ENCODE assay signal across 8 cellular contexts in the genomic region with DNA sequence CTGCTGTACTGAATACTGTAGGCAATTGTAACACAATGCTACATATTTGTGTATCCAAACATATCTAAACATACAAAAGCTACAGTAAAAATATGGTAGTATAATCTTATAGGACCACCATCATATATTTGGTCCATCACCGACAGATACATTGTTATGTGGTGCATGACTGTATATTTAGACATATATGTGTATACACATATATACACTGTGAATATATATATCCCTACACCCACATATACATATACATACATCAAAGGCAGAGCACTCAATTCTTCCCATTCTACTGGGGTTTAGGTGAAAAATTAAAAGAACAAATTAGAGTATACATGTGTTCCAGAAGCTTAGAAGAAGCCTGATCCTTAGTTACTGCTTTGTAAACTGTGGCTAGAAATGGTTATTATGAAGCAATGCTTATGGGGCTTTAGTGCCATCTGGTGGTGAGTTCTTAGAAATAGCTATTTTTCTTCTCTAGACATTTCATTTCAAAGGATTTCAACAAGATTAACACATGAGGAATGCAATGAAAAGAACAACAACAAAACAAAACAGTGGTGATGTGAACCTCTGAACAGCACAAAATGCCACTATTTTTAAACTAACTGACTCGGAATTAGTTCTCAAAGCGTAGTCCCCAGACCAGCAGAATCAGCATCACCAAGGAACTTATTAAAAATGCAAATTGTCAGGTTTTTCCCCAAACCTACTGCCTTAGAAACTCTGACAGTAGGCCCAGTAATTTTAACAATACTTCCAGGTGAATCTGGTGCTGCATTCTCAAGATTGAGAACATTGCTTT. TPM values are rescaled to one million over a fixed set of nuclear protein-coding genes. Genes with fewer than 3 reads are reported as not detected.
DNase-seq lines count a peak whose midpoint lies in the region; ATAC-seq and TF ChIP-seq lines count a peak whose summit lies in the region.

No MANE protein-coding gene starts in this region.

- H3K36me3 ChIP-seq in Karpas-422 (ENCODE audit: insufficient read depth, low read length) (no peaks in the 10 kb centered on the region), smooth muscle cell (ENCODE audit: low read depth) (no peaks in the 10 kb centered on the region)

- H4K20me1 ChIP-seq in Karpas-422 (ENCODE audit: insufficient read depth, low read depth, low read length), result no peaks in the 10 kb centered on the region
- H4K20me1 ChIP-seq in smooth muscle cell (ENCODE audit: low read depth), result no peaks in the 10 kb centered on the region

- H3F3A ChIP-seq in smooth muscle cell (ENCODE audit: low read depth), result no peaks in the 10 kb centered on the region

- H3K9ac ChIP-seq in Karpas-422 (ENCODE audit: low read length) (no peak overlapping the region), smooth muscle cell (ENCODE audit: low read depth) (no peak overlapping the region)

- no peaks in the 10 kb centered on the region for H3K79me2 ChIP-seq in Karpas-422 (ENCODE audit: low read length)
- H3K79me2 ChIP-seq in smooth muscle cell (ENCODE audit: low read depth), result no peaks in the 10 kb centered on the region

- H3K4me2 ChIP-seq in Karpas-422 (ENCODE audit: low read depth, low read length, poor library complexity, severe bottlenecking), result no peak overlapping the region
- H3K4me2 ChIP-seq in smooth muscle cell, result no peak overlapping the region

- H2AFZ ChIP-seq in Karpas-422 (ENCODE audit: low read length) (no peak overlapping the region), smooth muscle cell (ENCODE audit: low read depth) (no peak overlapping the region)

- H3K27me3 ChIP-seq in Karpas-422 (ENCODE audit: low read length) (no peaks in the 10 kb centered on the region), smooth muscle cell (ENCODE audit: low read depth) (peaks cover 21% of the 10 kb centered on the region)

- no peaks in the 10 kb centered on the region for H3K9me3 ChIP-seq in Karpas-422 (ENCODE audit: low read length)
- no peaks in the 10 kb centered on the region for H3K9me3 ChIP-seq in smooth muscle cell (replicated peaks; ENCODE audit: low read depth)

- H3K27ac ChIP-seq in C4-2B (no peak overlapping the region), Karpas-422 (ENCODE audit: low read length) (no peak overlapping the region), smooth muscle cell (ENCODE audit: low read depth) (no peak overlapping the region)

- H3K4me3 ChIP-seq in Karpas-422 (ENCODE audit: low read length) (no peak overlapping the region), smooth muscle cell (no peak overlapping the region)

- DNase-seq in Karpas-422 (peak; percentile 79), SKM-1 (lab: John Stamatoyannopoulos, UW; ENCODE audit: unreplicated experiment) (peak; percentile 21), foreskin melanocyte (peak; percentile 33), smooth muscle cell (lab: John Stamatoyannopoulos, UW; ENCODE audit: unreplicated experiment) (no peak), UCSD-AML1 (lab: John Stamatoyannopoulos, UW; ENCODE audit: unreplicated experiment) (no peak)

- peak; percentile 63 for ATAC-seq in GM18867 (IDR thresholded peaks at IDR 0.05; ENCODE audit: unreplicated experiment)
- no peak for ATAC-seq in HG03045 (IDR thresholded peaks at IDR 0.05; ENCODE audit: unreplicated experiment)

- H3K4me1 ChIP-seq in Karpas-422 (ENCODE audit: low read length) (peaks cover 11% of the 10 kb centered on the region), smooth muscle cell (ENCODE audit: low read depth) (no peaks in the 10 kb centered on the region)

- TF ChIP-seq CTCF in C4-2B (conservative IDR thresholded peaks at IDR 0.05) (peak; percentile 90), smooth muscle cell (IDR thresholded peaks at IDR 0.05; ENCODE audit: borderline replicate concordance, insufficient read depth, poor library complexity, severe bottlenecking) (peak; percentile 70)

- no peaks in the 10 kb centered on the region for H3K9me2 ChIP-seq in Karpas-422 (replicated peaks; ENCODE audit: insufficient read depth, low read length)

- WGBS in smooth muscle cell (ENCODE audit: low lambda C conversion rate), result 31% methylated on average over 3 of the region's 3 CpGs

RNA-seq across cellular contexts. Expression of a gene that starts 38.0 kb away (rescaled TPM):
- total RNA-seq in Karpas-422 (2014; rRNA removed; shearing (Covaris generic); ENCODE audit: low replicate concordance), result 0.07 and 0.11 TPM in 2 replicates
- total RNA-seq in smooth muscle cell, result not detected in 2 replicates
- polyA plus RNA-seq in smooth muscle cell, result not detected in 2 replicates

Comparison
In these comparisons a context has a peak if more than half of its experiments do, and no peak if none do; other contexts are left out.
1. DNase-seq: peak in Karpas-422 (single experiment), SKM-1 (single experiment) and foreskin melanocyte (single experiment); none in smooth muscle cell (single experiment) and UCSD-AML1 (single experiment).